8 cellular contexts compared by ENCODE assay signal in the genomic region with DNA sequence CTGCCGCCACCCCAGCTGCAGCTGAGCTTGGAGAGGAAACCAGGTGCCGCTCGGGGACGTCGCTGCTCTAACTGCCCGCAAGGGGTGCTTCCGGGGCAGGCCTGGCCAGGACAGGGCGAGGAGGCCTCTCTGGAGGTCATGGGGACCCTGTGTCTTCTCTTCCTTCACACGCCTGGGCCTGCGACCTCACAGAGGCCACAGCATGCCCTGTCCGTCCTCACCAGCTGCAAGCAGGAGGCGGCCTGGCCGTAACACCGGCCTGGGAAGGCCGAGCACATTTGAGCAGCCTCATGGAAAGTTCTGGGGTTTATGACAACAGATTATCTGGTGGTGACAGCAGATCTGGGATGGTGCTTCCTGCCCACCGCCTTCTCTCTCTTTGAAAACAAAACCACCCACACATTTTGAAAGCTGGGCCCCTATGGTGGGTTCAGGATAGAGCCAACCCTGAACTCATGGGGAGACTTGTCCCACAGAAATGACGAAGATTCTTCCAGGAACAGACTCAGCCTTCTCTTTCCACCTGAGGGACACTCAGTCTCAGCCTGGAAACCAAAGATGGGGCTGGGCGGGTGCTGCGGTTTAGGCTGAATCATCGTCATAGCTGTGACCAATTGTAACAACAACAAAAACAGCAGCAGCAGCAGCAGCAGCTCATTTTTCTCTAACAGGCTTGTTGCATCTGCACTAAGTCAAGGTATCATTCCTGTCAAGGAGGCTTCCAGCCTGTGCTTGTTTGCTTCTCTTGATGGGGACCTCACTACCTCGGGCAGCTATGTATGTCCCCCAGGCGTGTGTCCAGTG.
A peak's percentile ranks its signal among the peaks of the same experiment; 100 is the strongest.
DNase-seq lines count a peak whose midpoint lies in the region; ATAC-seq lines count a peak whose summit lies in the region.

No MANE protein-coding gene starts in this region.

- no peak for ATAC-seq in HG03039 (IDR thresholded peaks at IDR 0.05; ENCODE audit: unreplicated experiment)

- DNase-seq in HS-5 (ENCODE audit: low read depth): peak; percentile 47
- DNase-seq in activated CD4-positive, alpha-beta T cell treated with anti-CD3 and anti-CD28 coated beads for 48 hours: peak; percentile 72
- DNase-seq in effector CD4-positive, alpha-beta T cell: peak; percentile 14
- peak; percentile 8 to 17 for DNase-seq in stimulated activated CD4-positive, alpha-beta T cell treated with anti-CD3 and anti-CD28 coated beads, Interleukin-4, amount 100 ng/mL, for 4 hours
- no peak for DNase-seq in UCSD-AML1 (lab: John Stamatoyannopoulos, UW; ENCODE audit: unreplicated experiment)
- DNase-seq in HT-29 (ENCODE audit: low spot score): no peak
- no peak for DNase-seq in NCI-H146 treated with DMSO at 0.1 percent for 48 hours (lab: John Stamatoyannopoulos, UW; ENCODE audit: unreplicated experiment)

Comparison
In these comparisons a context has a peak if more than half of its experiments do, and no peak if none do; other contexts are left out.
1. DNase-seq: peak in HS-5 (single experiment), activated CD4-positive, alpha-beta T cell treated with anti-CD3 and anti-CD28 coated beads for 48 hours (single experiment), effector CD4-positive, alpha-beta T cell (single experiment) and stimulated activated CD4-positive, alpha-beta T cell treated with anti-CD3 and anti-CD28 coated beads, Interleukin-4, amount 100 ng/mL, for 4 hours (2 of 2); none in UCSD-AML1 (single experiment), HT-29 (single experiment) and NCI-H146 treated with DMSO at 0.1 percent for 48 hours (single experiment).